In the genomic region with DNA sequence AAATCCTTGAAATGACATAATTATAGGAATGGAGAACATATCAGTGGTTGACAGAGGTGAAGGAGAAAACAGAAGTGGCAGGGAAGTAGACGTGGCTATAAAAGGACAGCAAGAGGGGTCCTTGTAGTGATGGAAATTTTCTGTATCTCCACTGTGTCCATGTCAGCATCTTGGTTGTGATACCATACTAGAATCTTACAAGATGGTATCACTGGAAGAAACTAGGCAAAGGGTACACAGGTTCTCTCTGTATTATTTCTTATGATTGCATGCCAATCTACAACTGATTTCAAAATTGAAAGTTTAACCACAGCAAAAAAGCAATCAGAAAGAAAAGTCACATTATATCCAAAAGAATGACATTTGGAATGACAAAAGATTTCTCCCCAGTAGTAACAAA, we compare ENCODE assay signal across 15 cellular contexts. TPM values are rescaled to one million over a fixed set of nuclear protein-coding genes. Genes with fewer than 3 reads are reported as not detected.
"Had no signal": no experiment of that assay in that cellular context is flagged by ENCODE, and none has a peak within 500 bp of the region (broad histone marks: within the 10 kb centered on the region; RNA-seq: fewer than 3 reads in every experiment).

No MANE protein-coding gene starts in this region.

- H3K9me3 ChIP-seq: esophagus squamous epithelium, lower lobe of right lung, SK-N-SH, thyroid gland had no signal

- ATAC-seq: lower lobe of right lung, Right ventricle myocardium inferior had no signal

- H3K4me3 ChIP-seq: esophagus squamous epithelium, lower lobe of right lung, thyroid gland had no signal

- H3K4me1 ChIP-seq: esophagus squamous epithelium, lower lobe of right lung, parathyroid adenoma, thyroid gland had no signal

- H3K9me3 Mint-ChIP-seq: immature natural killer cell had no signal

- H3K27me3 ChIP-seq: brain microvascular endothelial cell, esophagus squamous epithelium, thyroid gland had no signal

- H3K4me3 Mint-ChIP-seq: immature natural killer cell had no signal

- H3K36me3 ChIP-seq: brain microvascular endothelial cell, thyroid gland had no signal

- H3K4me1 Mint-ChIP-seq: immature natural killer cell had no signal

- H3K27ac ChIP-seq: brain microvascular endothelial cell, esophagus squamous epithelium, lower lobe of right lung, parathyroid adenoma, thyroid gland had no signal

- DNase-seq: activated gamma-delta T cell treated with Interleukin-2 at 50 U/mL for 16 hours; brain microvascular endothelial cell; esophagus squamous epithelium; foreskin fibroblast; glutamatergic neuron; immature natural killer cell; lower lobe of right lung; midbrain; SK-N-SH; stimulated activated CD4-positive, alpha-beta T cell treated with anti-CD3 and anti-CD28 coated beads, Interleukin-4, amount 100 ng/mL, for 1 hour; stimulated activated CD8-positive, alpha-beta memory T cell treated with anti-CD3 and anti-CD28 coated beads, Interleukin-4, amount 100 ng/mL, for 48 hours; T-helper 2 cell; thyroid gland had no signal

RNA-seq across cellular contexts. Expression of a gene that starts 16.4 kb away (rescaled TPM):
- polyA plus RNA-seq: immature natural killer cell had no signal
